In the genomic region with DNA sequence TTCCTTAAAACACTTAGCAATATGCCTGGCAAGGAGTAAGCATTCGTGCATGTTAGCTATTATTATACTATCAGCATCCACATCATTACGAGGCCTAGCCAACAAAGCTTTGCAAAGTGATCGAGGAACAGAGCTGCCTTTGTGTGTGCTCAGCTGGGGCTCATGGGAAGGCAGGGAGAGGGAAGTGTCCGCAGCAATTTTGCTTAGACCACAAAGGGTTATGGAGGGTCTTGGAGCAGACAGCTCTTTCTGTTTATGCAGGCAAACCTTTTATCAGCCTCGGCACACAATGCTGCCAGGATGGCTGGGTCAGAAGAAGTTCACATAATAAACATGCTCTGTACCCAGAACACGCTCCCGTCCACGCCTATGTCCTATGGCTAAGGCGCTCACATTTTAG, we compare ENCODE assay signal across 11 cellular contexts. TPM values are rescaled to one million over a fixed set of nuclear protein-coding genes. Genes with fewer than 3 reads are reported as not detected.
DNase-seq lines count a peak whose midpoint lies in the region; TF ChIP-seq lines count a peak whose summit lies in the region.
"Had no signal": no experiment of that assay in that cellular context is flagged by ENCODE, and none has a peak within 500 bp of the region (broad histone marks: within the 10 kb centered on the region; RNA-seq: fewer than 3 reads in every experiment).

No MANE protein-coding gene starts in this region.

- no peaks in the 10 kb centered on the region for H3K36me3 Mint-ChIP-seq in immature natural killer cell

- WGBS in sigmoid colon, 2 donors = 50 to 61% methylated on average over 9 of the region's 9 CpGs

- TF ChIP-seq POLR2A in sigmoid colon (IDR thresholded peaks at IDR 0.05) = no peak

- no peak overlapping the region for H3K4me3 ChIP-seq in sigmoid colon
- H3K4me3 ChIP-seq: GM12878 had no signal

- no peak overlapping the region for H3K4me3 Mint-ChIP-seq in immature natural killer cell

- H3K27me3 Mint-ChIP-seq in immature natural killer cell (ENCODE audit: low read depth in 3 of 3) = peaks cover 1 to 7% (median 5%) of the 10 kb centered on the region in 3 donors

- peaks cover 0 to 35% (median 30%) of the 10 kb centered on the region in 4 donors for H3K4me1 ChIP-seq in sigmoid colon

- TF ChIP-seq CTCF in sigmoid colon (IDR thresholded peaks at IDR 0.05) = no peak

- peak overlapping the region; percentile 59 for H3K27ac ChIP-seq in layer of hippocampus (ENCODE audit: low read depth, low read length)
- H3K27ac ChIP-seq in sigmoid colon = peak overlapping the region in 3 of 4 donors; percentile 5 to 58 (median 52)

- no peaks in the 10 kb centered on the region for H3K4me1 Mint-ChIP-seq in immature natural killer cell

- intact Hi-C loops in sigmoid colon (cut with DNase I) = no loop called here

- H3K27me3 ChIP-seq in layer of hippocampus (ENCODE audit: control insufficient read depth, insufficient read depth, low read length) = no peaks in the 10 kb centered on the region
- H3K27me3 ChIP-seq in sigmoid colon = no peaks in the 10 kb centered on the region

- H3K9me3 ChIP-seq in sigmoid colon = no peaks in the 10 kb centered on the region

- DNase-seq in NCI-H146 (lab: John Stamatoyannopoulos, UW) (peak; percentile 27), dermis blood vessel endothelial cell (peak; percentile 29), sigmoid colon (no peak), immature natural killer cell (no peak), amniotic stem cell (lab: John Stamatoyannopoulos, UW) (no peak), NCI-H345 treated with DMSO at 0.1 percent for 48 hours (lab: John Stamatoyannopoulos, UW; ENCODE audit: unreplicated experiment) (no peak)
- no peak for DNase-seq in activated CD4-positive, CD25-positive, alpha-beta regulatory T cell treated with anti-CD3 and anti-CD28 coated beads, Interleukin-2, amount 50 U/mL, for 72 hours
- DNase-seq: activated CD4-positive, alpha-beta T cell treated with anti-CD3 and anti-CD28 coated beads for 1 hour; kidney glomerular epithelial cell had no signal

- H3K36me3 ChIP-seq in sigmoid colon = no peaks in the 10 kb centered on the region

- H3K9me3 Mint-ChIP-seq in immature natural killer cell = peaks cover 0 to under 1% (median 0%) of the 10 kb centered on the region in 6 donors

- no peak for TF ChIP-seq EP300 in sigmoid colon (IDR thresholded peaks at IDR 0.05)

- H3K27ac Mint-ChIP-seq in immature natural killer cell = no peak overlapping the region

RNA-seq across cellular contexts. Expression of gene DKK3, which starts 10.9 kb away (rescaled TPM):
- total RNA-seq in dermis blood vessel endothelial cell (107 and 156 TPM in 2 replicates), sigmoid colon (100 to 1,000 TPM in 2 of 4 donors, 10 to 100 TPM in 2; 83.6 to 181 (median 95.0) TPM)
- polyA plus RNA-seq in sigmoid colon (10 to 100 TPM in 1 of 3 donors, 1 to 10 TPM in 2; 6.0 to 15.2 (median 9.0) TPM), immature natural killer cell (under 1 TPM in 2 of 3 donors, not detected in 1; 0.31 to 0.76 TPM)

Comparison
In these comparisons a context has a peak if more than half of its experiments do, and no peak if none do; other contexts are left out.
1. DNase-seq: peak in NCI-H146 (single experiment) and dermis blood vessel endothelial cell (single experiment); none in sigmoid colon (single experiment), immature natural killer cell (0 of 3), amniotic stem cell (single experiment), NCI-H345 treated with DMSO at 0.1 percent for 48 hours (single experiment) and activated CD4-positive, CD25-positive, alpha-beta regulatory T cell treated with anti-CD3 and anti-CD28 coated beads, Interleukin-2, amount 50 U/mL, for 72 hours (single experiment).